ENCODE assay signal across 8 cellular contexts in genomic region chr3:121748638-121749275, GRCh38. TPM values are rescaled to one million over a fixed set of nuclear protein-coding genes. Genes with fewer than 3 reads are reported as not detected.
DNase-seq lines count a peak whose midpoint lies in the region; ATAC-seq and TF ChIP-seq lines count a peak whose summit lies in the region.

No MANE protein-coding gene starts in this region.

- no peak overlapping the region for H3K27ac Mint-ChIP-seq in natural killer cell
- H3K27ac Mint-ChIP-seq in activated T-helper 1 cell treated with anti-CD3 and anti-CD28 coated beads, Interleukin-12 subunit alpha, Interleukin-12 subunit beta, Interleukin-2, Interleukin-4 antibody, amounts not matched to agents 30 ng/mL and 10 ng/mL and 1 ng/mL, durations not matched to agents 14 hours and 24 hours and 36 hours: no peak overlapping the region

- H3K36me3 ChIP-seq in esophagus squamous epithelium: no peaks in the 10 kb centered on the region

- H3K4me1 ChIP-seq in esophagus squamous epithelium: peaks cover 14 to 45% (median 26%) of the 10 kb centered on the region in 3 donors

- peak overlapping the region; percentile 95 to 97 (median 96) for H3K27ac ChIP-seq in esophagus squamous epithelium

- H3K9me3 ChIP-seq in esophagus squamous epithelium: no peaks in the 10 kb centered on the region

- no peaks in the 10 kb centered on the region for H3K9me3 Mint-ChIP-seq in natural killer cell
- H3K9me3 Mint-ChIP-seq in activated T-helper 1 cell treated with anti-CD3 and anti-CD28 coated beads, Interleukin-12 subunit alpha, Interleukin-12 subunit beta, Interleukin-2, Interleukin-4 antibody, amounts not matched to agents 30 ng/mL and 10 ng/mL and 1 ng/mL, durations not matched to agents 14 hours and 24 hours and 36 hours: no peaks in the 10 kb centered on the region

- peak overlapping the region; percentile 66 to 99 (median 84) for H3K4me3 ChIP-seq in esophagus squamous epithelium

- no peaks in the 10 kb centered on the region for H3K27me3 ChIP-seq in esophagus squamous epithelium

- TF ChIP-seq CTCF in esophagus squamous epithelium (IDR thresholded peaks at IDR 0.05): no peak
- no peak for TF ChIP-seq CTCF in natural killer cell (IDR thresholded peaks at IDR 0.05)

- ATAC-seq in HG02763 (IDR thresholded peaks at IDR 0.05; ENCODE audit: unreplicated experiment) (peak; percentile 5), natural killer cell (peak in 2 of 3 donors; percentile 5 to 7)

- peaks cover 9 to 17% of the 10 kb centered on the region in 2 donors for H3K27me3 Mint-ChIP-seq in natural killer cell (ENCODE audit: low read depth in 2 of 2)
- H3K27me3 Mint-ChIP-seq in activated T-helper 1 cell treated with anti-CD3 and anti-CD28 coated beads, Interleukin-12 subunit alpha, Interleukin-12 subunit beta, Interleukin-2, Interleukin-4 antibody, amounts not matched to agents 30 ng/mL and 10 ng/mL and 1 ng/mL, durations not matched to agents 14 hours and 24 hours and 36 hours (ENCODE audit: insufficient read depth): peaks cover 12% of the 10 kb centered on the region

- intact Hi-C loops in esophagus squamous epithelium (cut with DNase I): no loop called here
- intact Hi-C loops in natural killer cell (cut with micrococcal nuclease): loop anchor here (1.0 to 10.0 kb wide), 5 partner anchors 87 to 1044 kb away; partner anchors contain the start of genes EAF2, FAM162A, HCLS1 and HSPBAP1
- intact Hi-C loops in activated T-helper 1 cell treated with anti-CD3 and anti-CD28 coated beads, Interleukin-12 subunit alpha, Interleukin-12 subunit beta, Interleukin-2, Interleukin-4 antibody, amounts not matched to agents 30 ng/mL and 10 ng/mL and 1 ng/mL, durations not matched to agents 14 hours and 24 hours and 36 hours (cut with micrococcal nuclease): loop anchor here (1.0 to 10.0 kb wide), 13 partner anchors 13 to 1654 kb away; partner anchors contain the start of genes EAF2, FAM162A, GSK3B and HCLS1

- WGBS in esophagus squamous epithelium, 2 donors: 0 to 3% methylated on average over 11 to 18 of the region's 18 CpGs

- no peaks in the 10 kb centered on the region for H3K36me3 Mint-ChIP-seq in natural killer cell
- H3K36me3 Mint-ChIP-seq in activated T-helper 1 cell treated with anti-CD3 and anti-CD28 coated beads, Interleukin-12 subunit alpha, Interleukin-12 subunit beta, Interleukin-2, Interleukin-4 antibody, amounts not matched to agents 30 ng/mL and 10 ng/mL and 1 ng/mL, durations not matched to agents 14 hours and 24 hours and 36 hours (ENCODE audit: low read depth): no peaks in the 10 kb centered on the region

- H3K4me1 Mint-ChIP-seq in natural killer cell: peaks cover 4 to 6% of the 10 kb centered on the region in 2 donors
- H3K4me1 Mint-ChIP-seq in activated T-helper 1 cell treated with anti-CD3 and anti-CD28 coated beads, Interleukin-12 subunit alpha, Interleukin-12 subunit beta, Interleukin-2, Interleukin-4 antibody, amounts not matched to agents 30 ng/mL and 10 ng/mL and 1 ng/mL, durations not matched to agents 14 hours and 24 hours and 36 hours (ENCODE audit: low read depth): peaks cover 5% of the 10 kb centered on the region

- peak; percentile 52 for DNase-seq in NCI-H748 (lab: John Stamatoyannopoulos, UW; ENCODE audit: unreplicated experiment)
- no peak for DNase-seq in NCI-H748 treated with DMSO at 0.1 percent for 48 hours (lab: John Stamatoyannopoulos, UW)
- DNase-seq in RPMI7951 (ENCODE audit: low read depth): peak; percentile 51
- no peak for DNase-seq in esophagus squamous epithelium (lab: John Stamatoyannopoulos, UW)
- no peak for DNase-seq in natural killer cell
- no peak for DNase-seq in Ammon's horn (ENCODE audit: low spot score)
- DNase-seq in activated T-helper 1 cell treated with anti-CD3 and anti-CD28 coated beads, Interleukin-12 subunit alpha, Interleukin-12 subunit beta, Interleukin-2, Interleukin-4 antibody, amounts not matched to agents 30 ng/mL and 10 ng/mL and 1 ng/mL, durations not matched to agents 14 hours and 24 hours and 36 hours (ENCODE audit: low spot score): no peak

- no peak for TF ChIP-seq POLR2A in esophagus squamous epithelium (IDR thresholded peaks at IDR 0.05)

- H3K4me3 Mint-ChIP-seq in natural killer cell: no peak overlapping the region
- no peak overlapping the region for H3K4me3 Mint-ChIP-seq in activated T-helper 1 cell treated with anti-CD3 and anti-CD28 coated beads, Interleukin-12 subunit alpha, Interleukin-12 subunit beta, Interleukin-2, Interleukin-4 antibody, amounts not matched to agents 30 ng/mL and 10 ng/mL and 1 ng/mL, durations not matched to agents 14 hours and 24 hours and 36 hours

RNA-seq across cellular contexts. Expression of gene GOLGB1, which starts 0.8 kb away (rescaled TPM):
- total RNA-seq in RPMI7951 (2014; rRNA removed; shearing (Covaris generic)): 18.4 and 26.0 TPM in 2 replicates
- 10 to 100 TPM; 34.3 to 55.3 (median 37.1) TPM for total RNA-seq in esophagus squamous epithelium
- 10 to 100 TPM; 55.4 to 67.2 (median 61.1) TPM for total RNA-seq in natural killer cell
- total RNA-seq in activated T-helper 1 cell treated with anti-CD3 and anti-CD28 coated beads, Interleukin-12 subunit alpha, Interleukin-12 subunit beta, Interleukin-2, Interleukin-4 antibody, amounts not matched to agents 30 ng/mL and 10 ng/mL and 1 ng/mL, durations not matched to agents 14 hours and 24 hours and 36 hours: 23.2 and 23.6 TPM in 2 replicates

Comparison
In these comparisons a context has a peak if more than half of its experiments do, and no peak if none do; other contexts are left out.
1. DNase-seq: peak in NCI-H748 (single experiment) and RPMI7951 (single experiment); none in NCI-H748 treated with DMSO at 0.1 percent for 48 hours (single experiment), esophagus squamous epithelium (single experiment), natural killer cell (single experiment), Ammon's horn (single experiment) and activated T-helper 1 cell treated with anti-CD3 and anti-CD28 coated beads, Interleukin-12 subunit alpha, Interleukin-12 subunit beta, Interleukin-2, Interleukin-4 antibody, amounts not matched to agents 30 ng/mL and 10 ng/mL and 1 ng/mL, durations not matched to agents 14 hours and 24 hours and 36 hours (single experiment).